2 cellular contexts compared by ENCODE assay signal in genomic region chr1:221254813-221255212, GRCh38.
TF ChIP-seq lines count a peak whose summit lies in the region.

No MANE protein-coding gene starts in this region.

TF ChIP-seq in HepG2, 621 proteins besides CTCF, POLR2A, EP300 and RAD21 (continued from another document):
- TF ChIP-seq PREB (CRISPR knock-in tag; IDR thresholded peaks at IDR 0.05) (no peak), NFE2L2 (IDR thresholded peaks at IDR 0.05; ENCODE audit: low read length) (peak; percentile 64)
TF ChIP-seq in HepG2: peak in this region for 3.

TF ChIP-seq in K562, 482 proteins besides CTCF, POLR2A, EP300 and RAD21 (continued from another document):
- peak; percentile 83 for TF ChIP-seq MAFF (IDR thresholded peaks at IDR 0.05; ENCODE audit: low read length)
- no peak for TF ChIP-seq RBM17 (IDR thresholded peaks at IDR 0.05; ENCODE audit: borderline replicate concordance, low read depth, low read length)
